ENCODE assay signal across 10 cellular contexts in genomic region chr10:101397140-101397539, GRCh38. TPM values are rescaled to one million over a fixed set of nuclear protein-coding genes. Genes with fewer than 3 reads are reported as not detected.
DNase-seq lines count a peak whose midpoint lies in the region; ATAC-seq, FAIRE-seq and TF ChIP-seq lines count a peak whose summit lies in the region.
"Had no signal": no experiment of that assay in that cellular context is flagged by ENCODE, and none has a peak within 500 bp of the region (broad histone marks: within the 10 kb centered on the region; RNA-seq: fewer than 3 reads in every experiment).

No MANE protein-coding gene starts in this region.

- peaks cover 3% of the 10 kb centered on the region for H3K4me1 Mint-ChIP-seq in activated naive CD4-positive, alpha-beta T cell treated with anti-CD3 and anti-CD28 coated beads, Interleukin-2, amount 10 ng/mL, durations not matched to agents 7 days and 5 days

- H3K4me2 ChIP-seq in HepG2 (ENCODE audit: low read depth, low read length), result no peak overlapping the region

- no peak overlapping the region for H3K27ac Mint-ChIP-seq in activated naive CD4-positive, alpha-beta T cell treated with anti-CD3 and anti-CD28 coated beads, Interleukin-2, amount 10 ng/mL, durations not matched to agents 7 days and 5 days
- H3K27ac Mint-ChIP-seq: B cell had no signal

- H3K4me3 Mint-ChIP-seq in activated naive CD4-positive, alpha-beta T cell treated with anti-CD3 and anti-CD28 coated beads, Interleukin-2, amount 10 ng/mL, durations not matched to agents 7 days and 5 days, result no peak overlapping the region
- H3K4me3 Mint-ChIP-seq: B cell had no signal

- H3K79me2 ChIP-seq in HepG2 (ENCODE audit: insufficient read depth, low read length), result no peaks in the 10 kb centered on the region

- H3K4me1 ChIP-seq in HepG2 (ENCODE audit: insufficient read depth, low read length), result no peaks in the 10 kb centered on the region

- DNase-seq in NCI-H1105 treated with DMSO at 0.1 percent for 48 hours (lab: John Stamatoyannopoulos, UW), result peak; percentile 2
- DNase-seq in NCI-H1105 (lab: John Stamatoyannopoulos, UW), result no peak
- DNase-seq in HEK293T (ENCODE audit: extremely low spot score), result peak; percentile 33
- peak; percentile 45 for DNase-seq in activated naive CD4-positive, alpha-beta T cell treated with anti-CD3 and anti-CD28 coated beads, Interleukin-2, amount 10 ng/mL, durations not matched to agents 7 days and 5 days
- peak; percentile 27 for DNase-seq in HepG2 (ENCODE audit: low spot score)
- no peak for DNase-seq in NCI-H2029 treated with DMSO at 0.1 percent for 48 hours (lab: John Stamatoyannopoulos, UW)
- no peak for DNase-seq in mucosa of gallbladder (ENCODE audit: low spot score)

- H4K20me1 ChIP-seq in HepG2 (ENCODE audit: insufficient read depth, low read length), result no peaks in the 10 kb centered on the region

- no peaks in the 10 kb centered on the region for H3K27me3 Mint-ChIP-seq in activated naive CD4-positive, alpha-beta T cell treated with anti-CD3 and anti-CD28 coated beads, Interleukin-2, amount 10 ng/mL, durations not matched to agents 7 days and 5 days
- H3K27me3 Mint-ChIP-seq: B cell had no signal

- H3K9me3 Mint-ChIP-seq in activated naive CD4-positive, alpha-beta T cell treated with anti-CD3 and anti-CD28 coated beads, Interleukin-2, amount 10 ng/mL, durations not matched to agents 7 days and 5 days, result no peaks in the 10 kb centered on the region

- in situ Hi-C loops in HepG2 (cut with HindIII; ENCODE audit: extremely low pct_ligation_motif_present, low pct_unique_long_range_greater_than_20kb), result no loop called here

- no peaks in the 10 kb centered on the region for H3K36me3 ChIP-seq in HepG2 (replicated peaks in 1 of 2; ENCODE audit: control insufficient read depth in 1 of 2, insufficient read depth in 2 of 2, low read length in 2 of 2)

- no peaks in the 10 kb centered on the region for H3K27me3 ChIP-seq in HepG2 (ENCODE audit: control insufficient read depth in 1 of 2, insufficient read depth in 2 of 2, low read length in 2 of 2)

- no peak overlapping the region for H3K4me3 ChIP-seq in HepG2 (replicated peaks in 1 of 3; ENCODE audit: insufficient read depth in 1 of 3, low read depth in 2 of 3, low read length in 3 of 3)

- no peak for TF ChIP-seq CTCF in HepG2 (CRISPR knock-in tag; IDR thresholded peaks at IDR 0.05)

- H2AFZ ChIP-seq in HepG2 (ENCODE audit: low read length), result no peak overlapping the region

- CTCF ChIA-PET in HEK293T (lab: Yijun Ruan, JAX), result no interaction called here
- CTCF ChIA-PET in activated naive CD4-positive, alpha-beta T cell treated with anti-CD3 and anti-CD28 coated beads, Interleukin-2, amount 10 ng/mL, durations not matched to agents 7 days and 5 days (lab: Charles Lee), result interaction anchor here (0.7 to 0.9 kb wide), 2 partner anchors 9 to 70 kb away, joined by 3 read pairs; no protein-coding TSS in a partner anchor
- CTCF ChIA-PET in HepG2 (lab: Yijun Ruan, JAX; ENCODE audit: low intra/inter-chr PET ratio, low total read pairs), result no interaction called here

- H3K27ac ChIP-seq in HepG2 (ENCODE audit: extremely low read length, insufficient read depth, low read length), result no peak overlapping the region
- H3K27ac ChIP-seq: HL-60 had no signal

- no peaks in the 10 kb centered on the region for H3K36me3 Mint-ChIP-seq in activated naive CD4-positive, alpha-beta T cell treated with anti-CD3 and anti-CD28 coated beads, Interleukin-2, amount 10 ng/mL, durations not matched to agents 7 days and 5 days

- no peak for TF ChIP-seq EP300 in HepG2 (IDR thresholded peaks at IDR 0.05; ENCODE audit: low read depth in 2 of 2, low read length in 2 of 2)
- no peak for TF ChIP-seq EP300 in HepG2 (CRISPR knock-in tag; IDR thresholded peaks at IDR 0.05; ENCODE audit: borderline replicate concordance)

- no peaks in the 10 kb centered on the region for H3K9me3 ChIP-seq in HepG2 (ENCODE audit: low read length)

- FAIRE-seq in HepG2 (lab: Jason Lieb, UNC), result no peak

- no peak for TF ChIP-seq RAD21 in HepG2 (CRISPR knock-in tag; IDR thresholded peaks at IDR 0.05)

- TF ChIP-seq POLR2A in HepG2 (IDR thresholded peaks at IDR 0.05; ENCODE audit: insufficient read depth in 1 of 2, low read depth in 2 of 2, low read length in 2 of 2), result no peak

- no TSS peak for BruUV-seq in HepG2 (replicated peaks; lab: Mats Ljungman, UMichigan)

- H3K9ac ChIP-seq in HepG2 (ENCODE audit: insufficient read depth, low read depth, low read length), result no peak overlapping the region

- intact Hi-C loops in HepG2 (cut with micrococcal nuclease; ENCODE audit: unreplicated experiment), result no loop called here

- ATAC-seq in HepG2, result no peak
- ATAC-seq in HG03045 (IDR thresholded peaks at IDR 0.05; ENCODE audit: unreplicated experiment), result no peak

- POLR2A ChIA-PET in HEK293T (lab: Yijun Ruan, JAX) (no interaction called here), HepG2 (lab: Yijun Ruan, JAX) (no interaction called here)

TF ChIP-seq in HEK293T, 16 proteins besides CTCF, POLR2A, EP300 and RAD21:
- TF ChIP-seq ARNT (IDR thresholded peaks at IDR 0.05), result no peak
- TF ChIP-seq FOXK2 (IDR thresholded peaks at IDR 0.05), result no peak
- no peak for TF ChIP-seq HDGF (IDR thresholded peaks at IDR 0.05; ENCODE audit: borderline replicate concordance)

TF ChIP-seq in HepG2, 621 proteins besides CTCF, POLR2A, EP300 and RAD21 (continues in another document):
- TF ChIP-seq SKIL (CRISPR knock-in tag; IDR thresholded peaks at IDR 0.05; ENCODE audit: borderline replicate concordance) (no peak), ZNF34 (CRISPR knock-in tag; IDR thresholded peaks at IDR 0.05; ENCODE audit: borderline replicate concordance) (no peak), NR3C1 (CRISPR knock-in tag; IDR thresholded peaks at IDR 0.05) (no peak), ZNF749 (CRISPR knock-in tag; IDR thresholded peaks at IDR 0.05; ENCODE audit: borderline replicate concordance) (no peak), ZNF7 (CRISPR knock-in tag; IDR thresholded peaks at IDR 0.05) (no peak), ZNF747 (CRISPR knock-in tag; IDR thresholded peaks at IDR 0.05; ENCODE audit: borderline replicate concordance) (no peak), LBX2 (CRISPR knock-in tag; IDR thresholded peaks at IDR 0.05; ENCODE audit: borderline replicate concordance) (no peak), BATF2 (CRISPR knock-in tag; IDR thresholded peaks at IDR 0.05) (no peak), SMAD9 (CRISPR knock-in tag; IDR thresholded peaks at IDR 0.05) (no peak), ZNF253 (CRISPR knock-in tag; IDR thresholded peaks at IDR 0.05; ENCODE audit: borderline replicate concordance) (no peak), RFX3 (CRISPR knock-in tag; IDR thresholded peaks at IDR 0.05) (peak; percentile 72), SNAPC2 (CRISPR knock-in tag; IDR thresholded peaks at IDR 0.05) (no peak), ATF1 (CRISPR knock-in tag; IDR thresholded peaks at IDR 0.05) (no peak), RFX1 (IDR thresholded peaks at IDR 0.05) (peak; percentile 83)

RNA-seq across cellular contexts. Expression of gene BTRC, which starts 43.2 kb away (rescaled TPM):
- total RNA-seq in HepG2 (2016; rRNA removed; fragmentation: Illumina TruSeq; extraction: Trizol) (14.4 and 26.0 TPM in 2 replicates), mucosa of gallbladder (31.0 TPM)
- 2.2 and 2.6 TPM in 2 replicates for total RNA-seq in HepG2 (2016; cell fraction: cytosol; rRNA removed; fragmentation: Illumina TruSeq; extraction: Trizol; ENCODE audit: low read depth)
- 14.5 and 25.7 TPM in 2 replicates for total RNA-seq in HepG2 (2016; cell fraction: insoluble cytoplasmic fraction; rRNA removed; fragmentation: Illumina TruSeq; extraction: Trizol)
- total RNA-seq in HepG2 (2016; cell fraction: membrane; rRNA removed; fragmentation: Illumina TruSeq; extraction: Trizol), result 5.5 and 5.9 TPM in 2 replicates
- 9.6 and 9.8 TPM in 2 replicates for total RNA-seq in HepG2 (2016; cell fraction: nucleus; rRNA removed; fragmentation: Illumina TruSeq; extraction: Trizol)
- polyA plus RNA-seq in HepG2 (2011; rRNA removed), result 10.7 and 12.0 TPM in 2 replicates
- 6.9 and 11.2 TPM in 2 replicates for polyA plus RNA-seq in HepG2 (2011; cell fraction: cytosol; rRNA removed)
- polyA plus RNA-seq in HepG2 (2011; cell fraction: nucleus; rRNA removed), result 7.8 and 8.8 TPM in 2 replicates
- polyA plus RNA-seq in HepG2 (2012), result 9.1 and 10.5 TPM in 2 replicates
- polyA plus RNA-seq in HepG2 (2016; cell fraction: cytosol; fragmentation: Illumina TruSeq; extraction: Trizol; ENCODE audit: low read depth), result 0.51 and 0.66 TPM in 2 replicates
- 18.0 and 20.8 TPM in 2 replicates for polyA plus RNA-seq in HepG2 (2016; cell fraction: insoluble cytoplasmic fraction; fragmentation: Illumina TruSeq; extraction: Trizol; ENCODE audit: low read depth)
- polyA plus RNA-seq in HepG2 (2016; cell fraction: membrane; fragmentation: Illumina TruSeq; extraction: Trizol; ENCODE audit: low read depth), result 1.9 and 2.3 TPM in 2 replicates
- 8.8 and 9.8 TPM in 2 replicates for polyA plus RNA-seq in HepG2 (2016; cell fraction: nucleus; fragmentation: Illumina TruSeq; extraction: Trizol; ENCODE audit: insufficient read depth, low read depth)
- polyA minus RNA-seq in HepG2 (2011; rRNA and poly(A)+ RNA removed; ENCODE audit: low replicate concordance), result 19.3 and 21.9 TPM in 2 replicates
- polyA minus RNA-seq in HepG2 (2011; cell fraction: cytosol; rRNA and poly(A)+ RNA removed), result 12.1 and 16.2 TPM in 2 replicates
- 17.8 and 21.1 TPM in 2 replicates for polyA minus RNA-seq in HepG2 (2011; cell fraction: nucleus; rRNA and poly(A)+ RNA removed)

Comparison
In these comparisons a context has a peak if more than half of its experiments do, and no peak if none do; other contexts are left out.
1. DNase-seq: peak in NCI-H1105 treated with DMSO at 0.1 percent for 48 hours (single experiment), HEK293T (single experiment), activated naive CD4-positive, alpha-beta T cell treated with anti-CD3 and anti-CD28 coated beads, Interleukin-2, amount 10 ng/mL, durations not matched to agents 7 days and 5 days (single experiment) and HepG2 (single experiment); none in NCI-H1105 (single experiment), NCI-H2029 treated with DMSO at 0.1 percent for 48 hours (single experiment) and mucosa of gallbladder (single experiment).